ENCODE assay signal across 20 cellular contexts in genomic region chr2:158722266-158723105, GRCh38.
A peak's percentile ranks its signal among the peaks of the same experiment; 100 is the strongest.
DNase-seq lines count a peak whose midpoint lies in the region; ATAC-seq and TF ChIP-seq lines count a peak whose summit lies in the region.
"Had no signal": no experiment of that assay in that cellular context is flagged by ENCODE, and none has a peak within 500 bp of the region (broad histone marks: within the 10 kb centered on the region; RNA-seq: fewer than 3 reads in every experiment).

No MANE protein-coding gene starts in this region.

- H2AFZ ChIP-seq in Loucy (ENCODE audit: low read length): peak overlapping the region; percentile 36; the same call in 1 of the 2 replicates
- no peak overlapping the region for H2AFZ ChIP-seq in PC-9

- H4K20me1 ChIP-seq in Loucy (ENCODE audit: insufficient read depth, low read length, poor library complexity, severe bottlenecking) (no peaks in the 10 kb centered on the region), PC-9 (ENCODE audit: insufficient read depth) (no peaks in the 10 kb centered on the region)

- no peaks in the 10 kb centered on the region for H3K9me2 ChIP-seq in Loucy (replicated peaks; ENCODE audit: low read depth, low read length)
- H3K9me2 ChIP-seq in PC-9 (ENCODE audit: insufficient read depth): no peaks in the 10 kb centered on the region

- 65 to 82% methylated on average over 3 to 7 of the region's 9 CpGs for WGBS in esophagus squamous epithelium, 2 donors

- H3K9me3 ChIP-seq in Loucy (ENCODE audit: insufficient read depth, low read depth, low read length): no peaks in the 10 kb centered on the region
- H3K9me3 ChIP-seq in PC-9 (ENCODE audit: insufficient read depth, low read depth): no peaks in the 10 kb centered on the region
- no peaks in the 10 kb centered on the region for H3K9me3 ChIP-seq in esophagus squamous epithelium
- H3K9me3 ChIP-seq: body of pancreas, lower lobe of right lung, SJCRH30, spleen had no signal

- TF ChIP-seq CTCF in Loucy (conservative IDR thresholded peaks at IDR 0.05; ENCODE audit: low read length): no peak
- TF ChIP-seq CTCF in PC-9 (conservative IDR thresholded peaks at IDR 0.05): no peak
- no peak for TF ChIP-seq CTCF in esophagus squamous epithelium (IDR thresholded peaks at IDR 0.05)

- H3F3A ChIP-seq in Loucy (ENCODE audit: low read depth) (no peaks in the 10 kb centered on the region), PC-9 (ENCODE audit: insufficient read depth, low read depth) (peaks cover 29% of the 10 kb centered on the region)

- intact Hi-C loops in PC-9 (cut with micrococcal nuclease; ENCODE audit: unreplicated experiment) (loop anchor here (10.0 kb wide), 1 partner anchor 268 kb away; the partner anchor contains the start of genes CCDC148 and PKP4), esophagus squamous epithelium (cut with DNase I) (no loop called here)

- H3K4me3 ChIP-seq in Loucy (ENCODE audit: low read length, poor library complexity, severe bottlenecking) (no peak overlapping the region), PC-9 (no peak overlapping the region), esophagus squamous epithelium (no peak overlapping the region)
- H3K4me3 ChIP-seq: body of pancreas, lower lobe of right lung, SJCRH30, spleen had no signal

- H3K36me3 ChIP-seq in Loucy (ENCODE audit: insufficient read depth, low read length): no peaks in the 10 kb centered on the region
- no peaks in the 10 kb centered on the region for H3K36me3 ChIP-seq in PC-9 (ENCODE audit: low read depth)
- no peaks in the 10 kb centered on the region for H3K36me3 ChIP-seq in esophagus squamous epithelium
- H3K36me3 ChIP-seq: lower lobe of right lung, SJCRH30, spleen had no signal

- H3K4me2 ChIP-seq in Loucy (ENCODE audit: low read depth, low read length, poor library complexity, severe bottlenecking) (no peak overlapping the region), PC-9 (peak overlapping the region; percentile 80)

- no peaks in the 10 kb centered on the region for H3K27me3 ChIP-seq in Loucy (ENCODE audit: insufficient read depth, low read length, poor library complexity, severe bottlenecking)
- H3K27me3 ChIP-seq in PC-9 (ENCODE audit: insufficient read depth, low read depth): no peaks in the 10 kb centered on the region
- no peaks in the 10 kb centered on the region for H3K27me3 ChIP-seq in esophagus squamous epithelium
- H3K27me3 ChIP-seq: body of pancreas, SJCRH30, spleen had no signal

- no peak for TF ChIP-seq POLR2A in esophagus squamous epithelium (IDR thresholded peaks at IDR 0.05)

- H3K9ac ChIP-seq in Loucy (ENCODE audit: low read depth, low read length, poor library complexity, severe bottlenecking): no peak overlapping the region

- DNase-seq in PC-9 (no peak), esophagus squamous epithelium (lab: John Stamatoyannopoulos, UW) (no peak), substantia nigra (lab: John Stamatoyannopoulos, UW) (no peak), NCI-H1930 (lab: John Stamatoyannopoulos, UW) (no peak), retina (no peak)
- DNase-seq: activated gamma-delta T cell; activated T-cell treated with anti-CD3 and anti-CD28 coated beads, Interleukin-2, amount 50 U/mL, for 1 hour; body of pancreas; CD4-positive, alpha-beta T cell; effector memory CD8-positive, alpha-beta T cell; KG1; lower lobe of right lung; NCI-H146; NCI-H526; SJCRH30; spleen; stimulated activated CD4-positive, alpha-beta T cell treated with anti-CD3 and anti-CD28 coated beads, Interleukin-2, amount 100 ng/mL, for 48 hours had no signal

- CTCF ChIA-PET in PC-9 (lab: Charles Lee): interaction anchor here (2.6 kb wide), 1 partner anchor 23 kb away, joined by 10 read pairs; no protein-coding TSS in a partner anchor

- H3K27ac ChIP-seq in PC-9: peak overlapping the region; percentile 80
- peak overlapping the region; percentile 73 to 87 (median 77) for H3K27ac ChIP-seq in esophagus squamous epithelium
- H3K27ac ChIP-seq in substantia nigra (ENCODE audit: low read depth, low read length, poor library complexity, severe bottlenecking): peak overlapping the region; percentile 77
- H3K27ac ChIP-seq: body of pancreas, SJCRH30, spleen had no signal

- no peaks in the 10 kb centered on the region for H3K4me1 ChIP-seq in Loucy (ENCODE audit: insufficient read depth, low read length, poor library complexity, severe bottlenecking)
- peaks cover 40% of the 10 kb centered on the region for H3K4me1 ChIP-seq in PC-9 (replicated peaks; ENCODE audit: insufficient read depth)
- H3K4me1 ChIP-seq in esophagus squamous epithelium: peaks cover 34 to 55% (median 48%) of the 10 kb centered on the region in 3 donors
- H3K4me1 ChIP-seq: spleen had no signal

- POLR2A ChIA-PET in PC-9 (lab: Charles Lee; ENCODE audit: unreplicated experiment): no interaction called here

- ATAC-seq in GM18868 (IDR thresholded peaks at IDR 0.05; ENCODE audit: unreplicated experiment): no peak
- ATAC-seq: body of pancreas; effector memory CD8-positive, alpha-beta T cell; stimulated activated effector memory CD8-positive, alpha-beta T cell treated with anti-CD3 and anti-CD28 coated beads, Interleukin-12 subunit alpha, Interleukin-12 subunit beta, amount 100 ng/mL, for 72 hours had no signal

- H3K79me2 ChIP-seq in Loucy (ENCODE audit: insufficient read depth, low read length) (no peaks in the 10 kb centered on the region), PC-9 (ENCODE audit: low read depth) (no peaks in the 10 kb centered on the region)

- no TSS peak for BruUV-seq in PC-9 (replicated peaks; lab: Mats Ljungman, UMichigan)
